In genomic region chr16:63890723-63891122, GRCh38 we compare ENCODE assay signal across 21 cellular contexts.
DNase-seq lines count a peak whose midpoint lies in the region; ATAC-seq, FAIRE-seq and TF ChIP-seq lines count a peak whose summit lies in the region.
"Had no signal": no experiment of that assay in that cellular context is flagged by ENCODE, and none has a peak within 500 bp of the region (broad histone marks: within the 10 kb centered on the region; RNA-seq: fewer than 3 reads in every experiment).

No MANE protein-coding gene starts in this region.

- in situ Hi-C loops in HepG2 (cut with HindIII; ENCODE audit: extremely low pct_ligation_motif_present, low pct_unique_long_range_greater_than_20kb): no loop called here

- H3K9ac ChIP-seq in HepG2 (ENCODE audit: insufficient read depth, low read depth, low read length): no peak overlapping the region
- H3K9ac ChIP-seq in Karpas-422 (ENCODE audit: low read length): no peak overlapping the region
- H3K9ac ChIP-seq: BLaER1 had no signal

- DNase-seq in HepG2 (ENCODE audit: low spot score): no peak
- no peak for DNase-seq in right lobe of liver
- peak; percentile 6 for DNase-seq in Karpas-422
- no peak for DNase-seq in NCI-H345 (lab: John Stamatoyannopoulos, UW)
- DNase-seq: ACHN; BE2C; CD4-positive, alpha-beta memory T cell; CD4-positive, CD25-positive, alpha-beta regulatory T cell; CD8-positive, alpha-beta memory T cell; COR-L47; DMS 273 treated with DMSO at 0.1 percent for 48 hours; DMS153; DMS79; DND-41; GDM1 had no signal

- BruUV-seq in HepG2 (replicated peaks; lab: Mats Ljungman, UMichigan): no TSS peak

- H3K4me2 ChIP-seq in HepG2 (ENCODE audit: low read depth, low read length) (no peak overlapping the region), Karpas-422 (ENCODE audit: low read depth, low read length, poor library complexity, severe bottlenecking) (no peak overlapping the region)
- H3K4me2 ChIP-seq: BLaER1 had no signal

- H3K79me2 ChIP-seq in HepG2 (ENCODE audit: insufficient read depth, low read length): no peaks in the 10 kb centered on the region
- no peaks in the 10 kb centered on the region for H3K79me2 ChIP-seq in Karpas-422 (ENCODE audit: low read length)

- no peak for FAIRE-seq in HepG2 (lab: Jason Lieb, UNC)
- FAIRE-seq: GM12878, GM12892, GM18507 had no signal

- no peak overlapping the region for H2AFZ ChIP-seq in HepG2 (ENCODE audit: low read length)
- no peak overlapping the region for H2AFZ ChIP-seq in Karpas-422 (ENCODE audit: low read length)

- ATAC-seq in HepG2: no peak
- ATAC-seq in right lobe of liver: no peak
- ATAC-seq in HG03095 (IDR thresholded peaks at IDR 0.05; ENCODE audit: unreplicated experiment): no peak
- ATAC-seq: GM12878 had no signal

- no peaks in the 10 kb centered on the region for H3K4me1 ChIP-seq in HepG2 (ENCODE audit: insufficient read depth, low read length)
- no peaks in the 10 kb centered on the region for H3K4me1 ChIP-seq in right lobe of liver
- H3K4me1 ChIP-seq in Karpas-422 (ENCODE audit: low read length): no peaks in the 10 kb centered on the region
- H3K4me1 ChIP-seq: BE2C, BLaER1 had no signal

- TF ChIP-seq RAD21 in HepG2 (CRISPR knock-in tag; IDR thresholded peaks at IDR 0.05): no peak

- H3K27ac ChIP-seq in HepG2 (ENCODE audit: extremely low read length, insufficient read depth, low read length): no peak overlapping the region
- no peak overlapping the region for H3K27ac ChIP-seq in right lobe of liver
- H3K27ac ChIP-seq in Karpas-422 (ENCODE audit: low read length): no peak overlapping the region
- H3K27ac ChIP-seq: 22Rv1, BLaER1 had no signal

- intact Hi-C loops in HepG2 (cut with micrococcal nuclease; ENCODE audit: unreplicated experiment): no loop called here
- intact Hi-C loops in right lobe of liver (cut with DNase I): no loop called here

- TF ChIP-seq POLR2A in HepG2 (IDR thresholded peaks at IDR 0.05; ENCODE audit: insufficient read depth in 1 of 2, low read depth in 2 of 2, low read length in 2 of 2): no peak
- no peak for TF ChIP-seq POLR2A in right lobe of liver (IDR thresholded peaks at IDR 0.05)

- TF ChIP-seq EP300 in HepG2 (IDR thresholded peaks at IDR 0.05; ENCODE audit: low read depth in 2 of 2, low read length in 2 of 2) (no peak), HepG2 (CRISPR knock-in tag; IDR thresholded peaks at IDR 0.05; ENCODE audit: borderline replicate concordance) (no peak)

- H3K27me3 ChIP-seq in HepG2 (ENCODE audit: control insufficient read depth in 1 of 2, insufficient read depth in 2 of 2, low read length in 2 of 2) (no peaks in the 10 kb centered on the region), right lobe of liver (no peaks in the 10 kb centered on the region), Karpas-422 (ENCODE audit: low read length) (no peaks in the 10 kb centered on the region)
- H3K27me3 ChIP-seq: BE2C, BLaER1 had no signal

- H3K9me2 ChIP-seq in Karpas-422 (replicated peaks; ENCODE audit: insufficient read depth, low read length): no peaks in the 10 kb centered on the region

- H3K4me3 ChIP-seq in HepG2 (replicated peaks in 1 of 3; ENCODE audit: insufficient read depth in 1 of 3, low read depth in 2 of 3, low read length in 3 of 3) (no peak overlapping the region), right lobe of liver (no peak overlapping the region), Karpas-422 (ENCODE audit: low read length) (no peak overlapping the region)
- H3K4me3 ChIP-seq: BLaER1, GM12878 had no signal

- POLR2A ChIA-PET in HepG2 (lab: Yijun Ruan, JAX): no interaction called here

- CTCF ChIA-PET in HepG2 (lab: Yijun Ruan, JAX; ENCODE audit: low intra/inter-chr PET ratio, low total read pairs): no interaction called here

- no peaks in the 10 kb centered on the region for H4K20me1 ChIP-seq in HepG2 (ENCODE audit: insufficient read depth, low read length)
- no peaks in the 10 kb centered on the region for H4K20me1 ChIP-seq in Karpas-422 (ENCODE audit: insufficient read depth, low read depth, low read length)
- H4K20me1 ChIP-seq: BLaER1 had no signal

- TF ChIP-seq CTCF in HepG2 (CRISPR knock-in tag; IDR thresholded peaks at IDR 0.05) (no peak), right lobe of liver (IDR thresholded peaks at IDR 0.05) (no peak)

- peaks cover 89% of the 10 kb centered on the region for H3K9me3 ChIP-seq in HepG2 (ENCODE audit: low read length)
- H3K9me3 ChIP-seq in right lobe of liver: no peaks in the 10 kb centered on the region
- no peaks in the 10 kb centered on the region for H3K9me3 ChIP-seq in Karpas-422 (ENCODE audit: low read length)
- H3K9me3 ChIP-seq: BE2C, BLaER1 had no signal

- no peaks in the 10 kb centered on the region for H3K36me3 ChIP-seq in HepG2 (replicated peaks in 1 of 2; ENCODE audit: control insufficient read depth in 1 of 2, insufficient read depth in 2 of 2, low read length in 2 of 2)
- no peaks in the 10 kb centered on the region for H3K36me3 ChIP-seq in right lobe of liver
- no peaks in the 10 kb centered on the region for H3K36me3 ChIP-seq in Karpas-422 (ENCODE audit: insufficient read depth, low read length)
- H3K36me3 ChIP-seq: BE2C, BLaER1 had no signal

TF ChIP-seq in HepG2, 621 proteins besides CTCF, POLR2A, EP300 and RAD21:
- TF ChIP-seq MAFK (conservative IDR thresholded peaks at IDR 0.05 in 1 of 2, IDR thresholded peaks at IDR 0.05 in 1 of 2; ENCODE audit: low read length in 2 of 2) (peak; percentile 78 to 80), ZBTB25 (CRISPR knock-in tag; IDR thresholded peaks at IDR 0.05) (no peak), JDP2 (CRISPR knock-in tag; IDR thresholded peaks at IDR 0.05; ENCODE audit: borderline replicate concordance) (no peak), MAFF (IDR thresholded peaks at IDR 0.05; ENCODE audit: low read depth, low read length) (peak; percentile 72), ZNF44 (CRISPR knock-in tag; IDR thresholded peaks at IDR 0.05) (no peak)
